Comparison of ENCODE assay signal across 7 cellular contexts in genomic region chr4:6641164-6641970, GRCh38. TPM values are rescaled to one million over a fixed set of nuclear protein-coding genes. Genes with fewer than 3 reads are reported as not detected.
DNase-seq lines count a peak whose midpoint lies in the region; ATAC-seq and TF ChIP-seq lines count a peak whose summit lies in the region.

No MANE protein-coding gene starts in this region.

- no CpG with 5 or more reads among the region's 50 CpGs for WGBS in iPS DF 6.9 (ENCODE audit: insufficient coverage, insufficient read length)

- H3K27ac ChIP-seq in RWPE2 (ENCODE audit: poor library complexity, severe bottlenecking) = peak overlapping the region; percentile 74
- no peak overlapping the region for H3K27ac ChIP-seq in iPS DF 6.9 (ENCODE audit: low read length)

- ATAC-seq in GM18870 (IDR thresholded peaks at IDR 0.05; ENCODE audit: unreplicated experiment) (peak; percentile 41), HG02938 (IDR thresholded peaks at IDR 0.05; ENCODE audit: unreplicated experiment) (peak; percentile 39), RWPE2 (ENCODE audit: low read depth) (peak; percentile 63)

- DNase-seq in RWPE2 (ENCODE audit: low spot score) (no peak), astrocyte of the cerebellum (ENCODE audit: low read depth) (peak; percentile 31), iPS DF 6.9 (ENCODE audit: low read depth, low spot score) (no peak), GM19240 (ENCODE audit: insufficient read length, low spot score) (no peak)

- peaks cover 21% of the 10 kb centered on the region for H3K36me3 ChIP-seq in RWPE2 (ENCODE audit: low read depth)
- H3K36me3 ChIP-seq in iPS DF 6.9 (ENCODE audit: control insufficient read depth, insufficient read depth, low read length) = peaks cover 3% of the 10 kb centered on the region; the same call in 1 of the 2 replicates
- peaks cover 19% of the 10 kb centered on the region for H3K36me3 ChIP-seq in skeletal muscle satellite cell (ENCODE audit: insufficient read depth, low read length)

- H3K4me2 ChIP-seq in skeletal muscle satellite cell (ENCODE audit: low read length) = peak overlapping the region; percentile 90

- H3K4me1 ChIP-seq in RWPE2 (ENCODE audit: insufficient read depth, poor library complexity, severe bottlenecking) (peaks cover 7% of the 10 kb centered on the region), iPS DF 6.9 (ENCODE audit: control insufficient read depth, insufficient read depth, low read length) (peaks cover 2% of the 10 kb centered on the region; the same call in 1 of the 2 replicates), skeletal muscle satellite cell (ENCODE audit: control insufficient read depth, insufficient read depth, low read length) (peaks cover 13% of the 10 kb centered on the region)

- in situ Hi-C loops in astrocyte of the cerebellum (cut with HindIII; ENCODE audit: low sequenced_read_pairs) = loop anchor here (5.0 kb wide), 1 partner anchor 39 kb away; no protein-coding TSS in a partner anchor

- H3K4me3 ChIP-seq in RWPE2 (ENCODE audit: severe bottlenecking) (peak overlapping the region; percentile 65), astrocyte of the cerebellum (ENCODE audit: low read depth, low read length) (peak overlapping the region; percentile 68), iPS DF 6.9 (ENCODE audit: low read length) (peak overlapping the region; percentile 81), skeletal muscle satellite cell (ENCODE audit: low read length) (peak overlapping the region; percentile 94)

- TF ChIP-seq CTCF in RWPE2 (IDR thresholded peaks at IDR 0.05; ENCODE audit: poor library complexity, severe bottlenecking) (no peak), astrocyte of the cerebellum (IDR thresholded peaks at IDR 0.05; ENCODE audit: low read depth, low read length, missing control alignments) (no peak)

- H3K9ac ChIP-seq in skeletal muscle satellite cell (ENCODE audit: low read depth, low read length) = peak overlapping the region; percentile 97

- H3K9me3 ChIP-seq in RWPE2 (ENCODE audit: severe bottlenecking) (no peaks in the 10 kb centered on the region), iPS DF 6.9 (ENCODE audit: control insufficient read depth, insufficient read depth, low read length) (no peaks in the 10 kb centered on the region), skeletal muscle satellite cell (replicated peaks; ENCODE audit: low read length) (no peaks in the 10 kb centered on the region)

- no peaks in the 10 kb centered on the region for H3K27me3 ChIP-seq in RWPE2 (ENCODE audit: insufficient read depth, poor library complexity, severe bottlenecking)
- no peaks in the 10 kb centered on the region for H3K27me3 ChIP-seq in iPS DF 6.9 (ENCODE audit: control insufficient read depth, insufficient read depth, low read length)
- H3K27me3 ChIP-seq in skeletal muscle satellite cell (ENCODE audit: control insufficient read depth, insufficient read depth, low read length) = no peaks in the 10 kb centered on the region

RNA-seq across cellular contexts. Expression of gene MRFAP1, which starts 0.9 kb away (rescaled TPM):
- total RNA-seq in skeletal muscle satellite cell (2012; rRNA removed) = 96.6 and 106 TPM in 2 replicates

RNA-seq across cellular contexts. Expression of gene S100P, which starts 52.3 kb away (rescaled TPM):
- total RNA-seq in skeletal muscle satellite cell (2012; rRNA removed) = under 0.01 and 0.22 TPM in 2 replicates
